ENCODE assay signal across 1 cellular context in genomic region chr12:93591137-93591868, GRCh38.
TF ChIP-seq lines count a peak whose summit lies in the region.

No MANE protein-coding gene starts in this region.

TF ChIP-seq in K562, 482 proteins besides CTCF, POLR2A, EP300 and RAD21 (continued from another document and continues in another):
- peak; percentile 83; the same call in 1 of the 2 replicates for TF ChIP-seq HDAC2 (IDR thresholded peaks at IDR 0.05)
- no peak for TF ChIP-seq MECOM (CRISPR knock-in tag; IDR thresholded peaks at IDR 0.05)
- no peak for TF ChIP-seq ZKSCAN8 (CRISPR knock-in tag; IDR thresholded peaks at IDR 0.05)
- 0 out of 2 replicates have a peak, but pooled peaks have one; percentile 18 for TF ChIP-seq ZSCAN32 (CRISPR knock-in tag; IDR thresholded peaks at IDR 0.05)
- no peak for TF ChIP-seq RBM15 (IDR thresholded peaks at IDR 0.05; ENCODE audit: insufficient read depth, low read length)
- TF ChIP-seq MBD2 (IDR thresholded peaks at IDR 0.05; ENCODE audit: borderline replicate concordance, low read depth), result no peak
- no peak for TF ChIP-seq ZNF644 (tag; IDR thresholded peaks at IDR 0.05; ENCODE audit: low read depth)
- no peak for TF ChIP-seq ZNF280A (IDR thresholded peaks at IDR 0.05; ENCODE audit: low read depth, partially characterized antibody)
- no peak for TF ChIP-seq PREB (CRISPR knock-in tag; IDR thresholded peaks at IDR 0.05)
- peak; percentile 68; the same call in 1 of the 2 replicates for TF ChIP-seq GATAD2B (IDR thresholded peaks at IDR 0.05; ENCODE audit: borderline replicate concordance)
- no peak for TF ChIP-seq MLX (CRISPR knock-in tag; conservative IDR thresholded peaks at IDR 0.05)
- TF ChIP-seq ZNF436 (CRISPR knock-in tag; IDR thresholded peaks at IDR 0.05), result no peak
- no peak for TF ChIP-seq ATF4 (CRISPR knock-in tag; IDR thresholded peaks at IDR 0.05)
- peak in 1 of 3 experiments; percentile 36; a peak in 1 of 6 replicates for TF ChIP-seq ZBTB11 (CRISPR knock-in tag; IDR thresholded peaks at IDR 0.05)
- TF ChIP-seq CUX1 (CRISPR knock-in tag; IDR thresholded peaks at IDR 0.05), result no peak
- TF ChIP-seq MTA1 (IDR thresholded peaks at IDR 0.05; ENCODE audit: borderline replicate concordance), result peak; percentile 92
- TF ChIP-seq HINFP (tag; conservative IDR thresholded peaks at IDR 0.05; ENCODE audit: low read depth), result no peak
- TF ChIP-seq THAP7 (CRISPR knock-in tag; IDR thresholded peaks at IDR 0.05), result no peak
- TF ChIP-seq ZNF277 (CRISPR knock-in tag; IDR thresholded peaks at IDR 0.05; ENCODE audit: borderline replicate concordance), result no peak
- TF ChIP-seq BCLAF1 (IDR thresholded peaks at IDR 0.05; ENCODE audit: borderline replicate concordance in 1 of 2, control insufficient read depth in 1 of 2, low read depth in 2 of 2, low read length in 1 of 2), result no peak
- no peak for TF ChIP-seq ZNF449 (CRISPR knock-in tag; IDR thresholded peaks at IDR 0.05)
- TF ChIP-seq L3MBTL2 (IDR thresholded peaks at IDR 0.05), result peak; percentile 62; the same call in 1 of the 2 replicates
- no peak for TF ChIP-seq ZBTB34 (CRISPR knock-in tag; IDR thresholded peaks at IDR 0.05)
- TF ChIP-seq ETV1 (tag; conservative IDR thresholded peaks at IDR 0.05; ENCODE audit: low read depth), result no peak; the same call in 1 of the 2 replicates
- TF ChIP-seq EWSR1 (IDR thresholded peaks at IDR 0.05; ENCODE audit: borderline replicate concordance, low read depth, partially characterized antibody), result no peak
- peak; percentile 35 to 45; a peak in 2 of 4 replicates for TF ChIP-seq NRF1 (conservative IDR thresholded peaks at IDR 0.05 in 1 of 2, IDR thresholded peaks at IDR 0.05 in 1 of 2)
- no peak for TF ChIP-seq ZNF134 (CRISPR knock-in tag; conservative IDR thresholded peaks at IDR 0.05)
